13 cellular contexts compared by ENCODE assay signal in the genomic region with DNA sequence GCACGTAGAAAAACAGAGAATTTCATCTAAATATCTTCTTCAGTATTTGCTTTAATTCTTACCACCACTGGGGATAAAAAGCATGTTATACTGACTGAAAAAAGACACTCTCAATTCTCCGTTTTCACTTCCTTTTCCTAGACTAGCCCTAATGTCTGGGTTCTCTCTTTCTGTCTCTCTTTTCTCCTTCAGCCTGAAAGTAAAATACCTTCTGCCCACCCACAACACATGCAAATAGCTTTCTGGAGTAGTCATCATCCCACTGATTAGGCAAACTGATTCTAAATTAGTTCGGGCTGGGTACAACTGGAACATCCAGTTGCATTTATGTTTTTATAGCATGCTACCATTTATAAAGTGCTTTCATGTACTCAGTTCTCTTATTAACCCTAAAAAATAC.
DNase-seq lines count a peak whose midpoint lies in the region; ATAC-seq lines count a peak whose summit lies in the region.
"Had no signal": no experiment of that assay in that cellular context is flagged by ENCODE, and none has a peak within 500 bp of the region (broad histone marks: within the 10 kb centered on the region; RNA-seq: fewer than 3 reads in every experiment).

No MANE protein-coding gene starts in this region.

- no peak overlapping the region for H3K27ac Mint-ChIP-seq in activated CD4-positive, alpha-beta memory T cell treated with anti-CD3 and anti-CD28 coated beads, Interleukin-2, amount 10 ng/mL, durations not matched to agents 7 days and 5 days
- H3K27ac Mint-ChIP-seq: activated T-helper 17 cell treated with anti-CD3 and anti-CD28 coated beads, Interleukin-2, amount 50 U/mL, for 72 hours; B cell; immature natural killer cell had no signal

- H3K9me3 Mint-ChIP-seq in activated CD4-positive, alpha-beta memory T cell treated with anti-CD3 and anti-CD28 coated beads, Interleukin-2, amount 10 ng/mL, durations not matched to agents 7 days and 5 days = peaks cover 6% of the 10 kb centered on the region

- H3K27me3 Mint-ChIP-seq in activated CD4-positive, alpha-beta memory T cell treated with anti-CD3 and anti-CD28 coated beads, Interleukin-2, amount 10 ng/mL, durations not matched to agents 7 days and 5 days = no peaks in the 10 kb centered on the region
- H3K27me3 Mint-ChIP-seq: activated T-helper 17 cell treated with anti-CD3 and anti-CD28 coated beads, Interleukin-2, amount 50 U/mL, for 72 hours; B cell had no signal

- no peaks in the 10 kb centered on the region for H3K4me1 Mint-ChIP-seq in activated CD4-positive, alpha-beta memory T cell treated with anti-CD3 and anti-CD28 coated beads, Interleukin-2, amount 10 ng/mL, durations not matched to agents 7 days and 5 days
- H3K4me1 Mint-ChIP-seq: activated T-helper 17 cell treated with anti-CD3 and anti-CD28 coated beads, Interleukin-2, amount 50 U/mL, for 72 hours; B cell; immature natural killer cell had no signal

- H3K4me3 Mint-ChIP-seq in activated CD4-positive, alpha-beta memory T cell treated with anti-CD3 and anti-CD28 coated beads, Interleukin-2, amount 10 ng/mL, durations not matched to agents 7 days and 5 days = no peak overlapping the region
- H3K4me3 Mint-ChIP-seq: activated T-helper 17 cell treated with anti-CD3 and anti-CD28 coated beads, Interleukin-2, amount 50 U/mL, for 72 hours; B cell; immature natural killer cell had no signal

- DNase-seq in EL (peak; percentile 32), amniotic epithelial cell (ENCODE audit: low read depth) (peak; percentile 70), ACHN (no peak), GDM1 (lab: John Stamatoyannopoulos, UW) (no peak), NCI-H1417 treated with DMSO at 0.1 percent for 48 hours (lab: John Stamatoyannopoulos, UW) (no peak)
- DNase-seq in activated CD4-positive, alpha-beta memory T cell treated with anti-CD3 and anti-CD28 coated beads, Interleukin-2, amount 10 ng/mL, durations not matched to agents 7 days and 5 days = no peak
- DNase-seq: immature natural killer cell, NCI-H524 treated with DMSO at 0.1 percent for 48 hours, nucleus accumbens had no signal

- no peaks in the 10 kb centered on the region for H3K36me3 Mint-ChIP-seq in activated CD4-positive, alpha-beta memory T cell treated with anti-CD3 and anti-CD28 coated beads, Interleukin-2, amount 10 ng/mL, durations not matched to agents 7 days and 5 days (ENCODE audit: low read depth)
- H3K36me3 Mint-ChIP-seq: immature natural killer cell had no signal

- in situ Hi-C loops in ACHN (cut with HindIII; ENCODE audit: low pct_ligation_motif_present, low pct_unique_long_range_greater_than_20kb, low sequenced_read_pairs) = no loop called here

- POLR2A ChIA-PET in activated CD4-positive, alpha-beta memory T cell treated with anti-CD3 and anti-CD28 coated beads, Interleukin-2, amount 10 ng/mL, durations not matched to agents 7 days and 5 days (lab: Charles Lee) = no interaction called here

- ATAC-seq in GM19455 (IDR thresholded peaks at IDR 0.05; ENCODE audit: unreplicated experiment) = peak; percentile 69
- ATAC-seq in HG03025 (IDR thresholded peaks at IDR 0.05; ENCODE audit: low FRiP score, unreplicated experiment) = peak; percentile 93
- ATAC-seq: activated T-helper 17 cell treated with anti-CD3 and anti-CD28 coated beads, Interleukin-2, amount 50 U/mL, for 72 hours had no signal

- CTCF ChIA-PET in activated CD4-positive, alpha-beta memory T cell treated with anti-CD3 and anti-CD28 coated beads, Interleukin-2, amount 10 ng/mL, durations not matched to agents 7 days and 5 days (lab: Charles Lee) = no interaction called here

Comparison
In these comparisons a context has a peak if more than half of its experiments do, and no peak if none do; other contexts are left out.
1. DNase-seq: peak in EL (single experiment) and amniotic epithelial cell (single experiment); none in ACHN (single experiment), GDM1 (single experiment), NCI-H1417 treated with DMSO at 0.1 percent for 48 hours (single experiment) and activated CD4-positive, alpha-beta memory T cell treated with anti-CD3 and anti-CD28 coated beads, Interleukin-2, amount 10 ng/mL, durations not matched to agents 7 days and 5 days (single experiment).